ENCODE assay signal across 17 cellular contexts in the genomic region with DNA sequence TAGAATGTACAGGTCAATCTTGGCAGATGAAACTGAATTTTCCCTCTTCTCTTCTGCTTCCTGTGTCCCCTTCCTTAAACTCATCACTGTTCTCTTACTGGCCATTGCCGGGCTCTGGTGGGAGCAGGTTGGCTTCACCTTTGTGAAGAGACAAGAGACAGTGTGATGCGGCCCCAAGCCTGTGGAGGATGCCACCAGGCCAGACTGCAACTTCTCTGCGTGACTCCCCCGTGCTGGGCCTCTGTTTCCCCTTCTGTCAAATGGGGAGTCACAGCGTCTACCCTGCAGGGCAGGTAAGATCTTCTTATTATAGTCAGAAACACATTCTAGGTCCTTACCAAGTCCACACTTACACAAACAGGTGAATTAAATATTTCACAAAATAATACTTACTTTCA. TPM values are rescaled to one million over a fixed set of nuclear protein-coding genes. Genes with fewer than 3 reads are reported as not detected.
DNase-seq lines count a peak whose midpoint lies in the region; ATAC-seq and TF ChIP-seq lines count a peak whose summit lies in the region.
"Had no signal": no experiment of that assay in that cellular context is flagged by ENCODE, and none has a peak within 500 bp of the region (broad histone marks: within the 10 kb centered on the region; RNA-seq: fewer than 3 reads in every experiment).

No MANE protein-coding gene starts in this region.

- H3K36me3 ChIP-seq in BLaER1 treated with 17β-estradiol and CSF1 and Interleukin-3, amounts not matched to agents 10 nM and 100 nM = peaks cover 10 to 15% (median 12%) of the 10 kb centered on the region in 11 experiments
- H3K36me3 ChIP-seq in GM23338 (ENCODE audit: insufficient read depth) (peaks cover 10% of the 10 kb centered on the region), ascending aorta (peaks cover 4 to 5% of the 10 kb centered on the region in 2 donors)

- peaks cover 13% of the 10 kb centered on the region for H3K27me3 Mint-ChIP-seq in GM23338 (ENCODE audit: insufficient read depth, low read depth, poor library complexity)
- H3K27me3 Mint-ChIP-seq in nephron (ENCODE audit: low read depth) = peaks cover 32% of the 10 kb centered on the region
- peaks cover 2% of the 10 kb centered on the region for H3K27me3 Mint-ChIP-seq in glutamatergic neuron (ENCODE audit: unreplicated experiment)

- peak overlapping the region in 1 of 10 experiments; percentile 83; a peak in 3 of 20 replicates for H3K4me3 ChIP-seq in BLaER1 treated with 17β-estradiol and CSF1 and Interleukin-3, amounts not matched to agents 10 nM and 100 nM
- no peak overlapping the region for H3K4me3 ChIP-seq in GM23338
- no peak overlapping the region for H3K4me3 ChIP-seq in ascending aorta

- peak overlapping the region in 10 of 11 experiments; percentile 70 to 88 (median 84); a peak in 19 of 22 replicates for H3K4me2 ChIP-seq in BLaER1 treated with 17β-estradiol and CSF1 and Interleukin-3, amounts not matched to agents 10 nM and 100 nM
- no peak overlapping the region; the same call in 1 of the 2 replicates for H3K4me2 ChIP-seq in GM23338

- no peaks in the 10 kb centered on the region for H3K9me2 ChIP-seq in GM23338 (ENCODE audit: insufficient read depth)

- ATAC-seq in GM23338 = no peak
- no peak for ATAC-seq in HG02642 (IDR thresholded peaks at IDR 0.05; ENCODE audit: poor library complexity, unreplicated experiment)
- ATAC-seq: activated T-cell treated with anti-CD3 and anti-CD28 coated beads, Interleukin-2, amount 50 U/mL, for 72 hours had no signal

- H3K79me2 ChIP-seq in GM23338 (replicated peaks; ENCODE audit: insufficient read depth) = peaks cover 25% of the 10 kb centered on the region

- H2AFZ ChIP-seq in GM23338 = no peak overlapping the region

- H3K9me3 ChIP-seq in BLaER1 treated with 17β-estradiol and CSF1 and Interleukin-3, amounts not matched to agents 10 nM and 100 nM (replicated peaks in 1 of 11) = peaks cover under 1 to 23% (median 9%) of the 10 kb centered on the region in 11 experiments; a peak in 15 of 22 replicates
- no peaks in the 10 kb centered on the region for H3K9me3 ChIP-seq in ascending aorta

- H3F3A ChIP-seq in GM23338 (replicated peaks; ENCODE audit: low read depth) = peaks cover 13% of the 10 kb centered on the region; the same call in 1 of the 2 replicates

- POLR2A ChIA-PET in HEK293T (lab: Yijun Ruan, JAX) = interaction anchor here (2.1 to 2.5 kb wide), 4 partner anchors 16 to 91 kb away, joined by 5 to 37 read pairs (median 8); a partner anchor contains a TSS

- H3K27ac Mint-ChIP-seq in GM23338 (no peak overlapping the region), nephron (peak overlapping the region in 1 of 3 experiments; percentile 56), glutamatergic neuron (ENCODE audit: unreplicated experiment) (no peak overlapping the region)

- no peaks in the 10 kb centered on the region for H3K27me3 ChIP-seq in BLaER1 treated with 17β-estradiol and CSF1 and Interleukin-3, amounts not matched to agents 10 nM and 100 nM
- no peaks in the 10 kb centered on the region for H3K27me3 ChIP-seq in GM23338 (ENCODE audit: insufficient read depth)
- H3K27me3 ChIP-seq in ascending aorta = no peaks in the 10 kb centered on the region

- H3K27ac ChIP-seq in BLaER1 treated with 17β-estradiol and CSF1 and Interleukin-3, amounts not matched to agents 10 nM and 100 nM = peak overlapping the region in 8 of 11 experiments; percentile 90 to 98 (median 94); a peak in 11 of 22 replicates
- H3K27ac ChIP-seq in GM23338 (ENCODE audit: low read depth) (no peak overlapping the region), ascending aorta (peak overlapping the region; percentile 97 to 98)

- peaks cover 24 to 30% (median 26%) of the 10 kb centered on the region in 11 experiments for H4K20me1 ChIP-seq in BLaER1 treated with 17β-estradiol and CSF1 and Interleukin-3, amounts not matched to agents 10 nM and 100 nM
- peaks cover 14% of the 10 kb centered on the region for H4K20me1 ChIP-seq in GM23338 (replicated peaks; ENCODE audit: insufficient read depth)

- H3K4me1 ChIP-seq in BLaER1 treated with 17β-estradiol and CSF1 and Interleukin-3, amounts not matched to agents 10 nM and 100 nM = peaks cover 32 to 72% (median 67%) of the 10 kb centered on the region in 10 experiments
- H3K4me1 ChIP-seq in GM23338 (ENCODE audit: insufficient read depth) = peaks cover 16% of the 10 kb centered on the region
- peaks cover 0 to 26% of the 10 kb centered on the region in 2 donors for H3K4me1 ChIP-seq in ascending aorta

- H3K4me1 Mint-ChIP-seq in GM23338 (peaks cover 36% of the 10 kb centered on the region), nephron (peaks cover 29% of the 10 kb centered on the region), glutamatergic neuron (ENCODE audit: low read depth, unreplicated experiment) (peaks cover 10% of the 10 kb centered on the region)

- intact Hi-C loops in ascending aorta (cut with DNase I) = loop anchor here (1.0 to 5.0 kb wide), 3 partner anchors 54 to 1152 kb away; a partner anchor contains a TSS

- TF ChIP-seq CTCF in GM23338 (conservative IDR thresholded peaks at IDR 0.05; ENCODE audit: low read depth in 2 of 2) = no peak
- TF ChIP-seq CTCF in ascending aorta (IDR thresholded peaks at IDR 0.05) = no peak
- TF ChIP-seq CTCF in nephron (IDR thresholded peaks at IDR 0.05; ENCODE audit: unreplicated experiment in 3 of 3) = no peak
- no peak for TF ChIP-seq CTCF in glutamatergic neuron (IDR thresholded peaks at IDR 0.05; ENCODE audit: partially characterized antibody, unreplicated experiment)

- CTCF ChIA-PET in HEK293T (lab: Yijun Ruan, JAX) = interaction anchor here (0.6 kb wide), 1 partner anchor 109 kb away, joined by 3 read pairs; no protein-coding TSS in a partner anchor

- H3K4me3 Mint-ChIP-seq in GM23338 = peak overlapping the region; percentile 79; the same call in 2 of the 3 replicates
- peak overlapping the region; percentile 65 to 75 (median 70) for H3K4me3 Mint-ChIP-seq in nephron
- H3K4me3 Mint-ChIP-seq in glutamatergic neuron (ENCODE audit: unreplicated experiment) = no peak overlapping the region

- H3K9me3 Mint-ChIP-seq in GM23338 (no peaks in the 10 kb centered on the region), nephron (no peaks in the 10 kb centered on the region), glutamatergic neuron (ENCODE audit: unreplicated experiment) (peaks cover 9% of the 10 kb centered on the region)

- H3K36me3 Mint-ChIP-seq in GM23338 (ENCODE audit: low read depth) (peaks cover 20% of the 10 kb centered on the region), nephron (ENCODE audit: low read depth) (peaks cover 17% of the 10 kb centered on the region), glutamatergic neuron (ENCODE audit: unreplicated experiment) (no peaks in the 10 kb centered on the region)

- no peak for DNase-seq in GM23338 (ENCODE audit: low spot score)
- no peak for DNase-seq in ascending aorta (ENCODE audit: low spot score in 2 of 2)
- DNase-seq in glutamatergic neuron = no peak
- no peak for DNase-seq in HEK293T (ENCODE audit: extremely low spot score)
- no peak for DNase-seq in COLO668 (lab: John Stamatoyannopoulos, UW; ENCODE audit: unreplicated experiment)
- DNase-seq: activated T-cell treated with anti-CD3 and anti-CD28 coated beads, Interleukin-2, amount 50 U/mL, for 72 hours; COR-L47; hippocampal formation; KBM-7; NCI-H1694; NCI-H774; SIG-M5; stimulated activated CD4-positive, alpha-beta T cell treated with anti-CD3 and anti-CD28 coated beads, Interleukin-2, amount 100 ng/mL, for 48 hours; stimulated activated naive CD4-positive, alpha-beta T cell treated with Interleukin-2 at 50 U/mL for 16 hours had no signal

- H3K9ac ChIP-seq in BLaER1 treated with 17β-estradiol and CSF1 and Interleukin-3, amounts not matched to agents 10 nM and 100 nM = peak overlapping the region in 3 of 11 experiments; percentile 93 to 97 (median 97); a peak in 6 of 22 replicates

TF ChIP-seq in GM23338, 12 proteins besides CTCF, POLR2A, EP300 and RAD21 (continues in another document):
- no peak for TF ChIP-seq CREB1 (CRISPR knock-in tag; IDR thresholded peaks at IDR 0.05; ENCODE audit: low read depth)
- no peak for TF ChIP-seq POLR2AphosphoS5 (IDR thresholded peaks at IDR 0.05; ENCODE audit: low read depth)

TF ChIP-seq in HEK293T, 16 proteins besides CTCF, POLR2A, EP300 and RAD21 (continues in another document):
- TF ChIP-seq BHLHE40 (IDR thresholded peaks at IDR 0.05; ENCODE audit: borderline replicate concordance) = no peak
- no peak for TF ChIP-seq CTBP1 (IDR thresholded peaks at IDR 0.05; ENCODE audit: borderline replicate concordance)
- no peak for TF ChIP-seq NFRKB (IDR thresholded peaks at IDR 0.05)
- no peak for TF ChIP-seq FOXA1 (IDR thresholded peaks at IDR 0.05)
- no peak for TF ChIP-seq SUZ12 (IDR thresholded peaks at IDR 0.05)
- TF ChIP-seq, protein P1, sequence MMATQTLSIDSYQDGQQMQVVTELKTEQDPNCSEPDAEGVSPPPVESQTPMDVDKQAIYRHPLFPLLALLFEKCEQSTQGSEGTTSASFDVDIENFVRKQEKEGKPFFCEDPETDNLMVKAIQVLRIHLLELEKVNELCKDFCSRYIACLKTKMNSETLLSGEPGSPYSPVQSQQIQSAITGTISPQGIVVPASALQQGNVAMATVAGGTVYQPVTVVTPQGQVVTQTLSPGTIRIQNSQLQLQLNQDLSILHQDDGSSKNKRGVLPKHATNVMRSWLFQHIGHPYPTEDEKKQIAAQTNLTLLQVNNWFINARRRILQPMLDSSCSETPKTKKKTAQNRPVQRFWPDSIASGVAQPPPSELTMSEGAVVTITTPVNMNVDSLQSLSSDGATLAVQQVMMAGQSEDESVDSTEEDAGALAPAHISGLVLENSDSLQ (IDR thresholded peaks at IDR 0.05) = no peak
- no peak for TF ChIP-seq ARNT (IDR thresholded peaks at IDR 0.05)
- no peak for TF ChIP-seq FOXK2 (IDR thresholded peaks at IDR 0.05)
- TF ChIP-seq TARDBP (IDR thresholded peaks at IDR 0.05) = no peak
- TF ChIP-seq L3MBTL2 (conservative IDR thresholded peaks at IDR 0.05) = no peak
- TF ChIP-seq FOXM1 (IDR thresholded peaks at IDR 0.05; ENCODE audit: borderline replicate concordance) = no peak
- TF ChIP-seq ELF4 (IDR thresholded peaks at IDR 0.05) = no peak

RNA-seq across cellular contexts. Expression of a gene that starts 1.9 kb away (rescaled TPM):
- total RNA-seq in GM23338 (2014; rRNA removed; shearing (Covaris generic)) = 46.3 and 55.7 TPM in 2 replicates
- polyA plus RNA-seq in GM23338 (2016; fragmentation: Nextera tagmentation; extraction: Ambion mirVana) = 9.6 and 12.1 TPM in 2 replicates
- total RNA-seq in ascending aorta = 27.6 TPM
- total RNA-seq in glutamatergic neuron (ENCODE audit: unreplicated experiment) = 73.6 TPM

RNA-seq across cellular contexts. Expression of a gene that starts 22.8 kb away (rescaled TPM):
- total RNA-seq in GM23338 (2014; rRNA removed; shearing (Covaris generic)) = 357 and 427 TPM in 2 replicates
- 610 and 628 TPM in 2 replicates for polyA plus RNA-seq in GM23338 (2016; fragmentation: Nextera tagmentation; extraction: Ambion mirVana)
- total RNA-seq in ascending aorta = 301 TPM
- 289 TPM for total RNA-seq in glutamatergic neuron (ENCODE audit: unreplicated experiment)

RNA-seq across cellular contexts. Expression of a gene that starts 23.2 kb away (rescaled TPM):
- 24.6 and 32.6 TPM in 2 replicates for total RNA-seq in GM23338 (2014; rRNA removed; shearing (Covaris generic))
- 6.5 and 7.3 TPM in 2 replicates for polyA plus RNA-seq in GM23338 (2016; fragmentation: Nextera tagmentation; extraction: Ambion mirVana)
- total RNA-seq in ascending aorta (39.8 TPM), glutamatergic neuron (ENCODE audit: unreplicated experiment) (50.4 TPM)

RNA-seq across cellular contexts. Expression of a gene that starts 54.7 kb away (rescaled TPM):
- 33.9 and 60.0 TPM in 2 replicates for total RNA-seq in GM23338 (2014; rRNA removed; shearing (Covaris generic))
- polyA plus RNA-seq in GM23338 (2016; fragmentation: Nextera tagmentation; extraction: Ambion mirVana) = 7.2 and 7.8 TPM in 2 replicates
- total RNA-seq in ascending aorta (166 TPM), glutamatergic neuron (ENCODE audit: unreplicated experiment) (20.0 TPM)
